Comparison of ENCODE assay signal across 2 cellular contexts in the genomic region with DNA sequence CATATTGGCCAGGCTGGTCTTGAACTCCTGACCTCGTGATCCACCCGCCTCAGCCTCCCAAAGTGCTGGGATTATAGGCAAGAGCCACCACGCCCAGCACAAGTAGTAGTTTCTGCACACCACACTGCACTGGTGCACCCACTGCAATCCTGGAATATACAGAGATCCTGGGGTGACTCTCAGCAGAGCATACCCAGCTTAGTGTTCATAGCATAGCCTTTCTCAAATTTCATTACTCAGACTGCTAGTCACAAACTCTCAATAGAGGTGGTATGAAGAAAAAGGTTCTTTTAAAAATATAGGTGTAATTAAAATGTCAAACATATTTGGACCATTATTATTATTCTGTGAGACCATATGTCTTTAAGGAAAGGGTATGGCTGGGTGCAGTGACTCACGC.
TF ChIP-seq lines count a peak whose summit lies in the region.

No MANE protein-coding gene starts in this region.

TF ChIP-seq in SK-N-SH treated with all-trans-retinoic acid at 6 μM for 48 hours, 23 proteins besides CTCF, POLR2A, EP300 and RAD21 (continued from another document):
- TF ChIP-seq ZFP30 (CRISPR knock-in tag; IDR thresholded peaks at IDR 0.05) (no peak), ARNTL (CRISPR knock-in tag; IDR thresholded peaks at IDR 0.05; ENCODE audit: borderline replicate concordance, low read depth) (no peak), ZNF8 (CRISPR knock-in tag; IDR thresholded peaks at IDR 0.05) (no peak)

TF ChIP-seq in SK-N-SH, 30 proteins besides CTCF, POLR2A, EP300 and RAD21 (continued from another document):
- no peak for TF ChIP-seq MXI1 (IDR thresholded peaks at IDR 0.05; ENCODE audit: low read depth, low read length)
